Comparison of ENCODE assay signal across 18 cellular contexts in the genomic region with DNA sequence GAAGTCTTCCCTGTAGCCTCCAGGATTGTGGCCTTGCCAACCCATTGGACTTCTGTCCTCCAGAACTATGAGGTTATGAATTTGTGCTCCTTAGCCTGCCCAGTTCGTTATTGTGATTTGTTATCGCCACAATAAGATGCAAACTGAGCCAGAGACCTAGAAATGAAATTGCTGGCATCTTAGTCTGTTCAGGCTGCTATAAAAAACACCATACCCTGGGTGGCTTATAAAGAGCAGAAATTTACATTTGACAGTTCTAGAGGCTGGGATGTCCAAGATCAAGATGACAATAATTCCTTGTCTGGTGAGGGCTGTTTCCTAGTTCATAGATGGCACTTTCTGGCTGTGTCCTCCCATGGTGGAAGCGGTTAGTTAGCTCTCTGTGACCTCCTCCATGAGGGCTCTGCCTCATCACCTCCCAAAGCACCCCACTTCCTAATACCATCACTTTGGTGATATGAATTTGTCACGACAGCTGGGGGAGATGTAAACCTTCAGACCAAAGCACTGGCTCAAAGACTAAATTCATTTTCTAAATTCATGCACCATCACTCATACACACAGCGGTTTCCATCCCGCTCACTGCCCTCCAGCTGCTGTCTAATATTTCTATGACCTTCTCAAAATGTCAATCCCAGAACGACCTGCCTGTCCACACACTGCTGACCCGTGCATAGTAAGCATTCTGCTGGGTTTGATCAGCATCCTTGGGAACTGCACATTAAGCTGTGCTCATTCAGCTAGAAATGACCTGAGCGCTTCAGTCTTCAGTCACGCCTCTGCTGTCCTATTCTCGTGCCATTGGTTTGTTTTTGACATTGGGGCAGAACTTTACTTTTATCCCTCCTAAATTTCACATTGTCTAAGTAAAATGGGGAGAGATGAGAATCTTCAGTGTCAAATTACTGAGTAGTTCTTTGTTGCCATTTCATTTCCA.
"Had no signal": no experiment of that assay in that cellular context is flagged by ENCODE, and none has a peak within 500 bp of the region (broad histone marks: within the 10 kb centered on the region; RNA-seq: fewer than 3 reads in every experiment).

No MANE protein-coding gene starts in this region.

- H3K27ac ChIP-seq: psoas muscle, tibial nerve, WERI-Rb-1 had no signal

- ATAC-seq: activated CD8-positive, alpha-beta T cell treated with anti-CD3 and anti-CD28 coated beads for 36 hours; heart left ventricle; left lobe of liver; natural killer cell; psoas muscle; right cardiac atrium; stimulated activated effector memory CD8-positive, alpha-beta T cell treated with anti-CD3 and anti-CD28 coated beads, Interleukin-12 subunit alpha, Interleukin-12 subunit beta, amount 100 ng/mL, for 72 hours; stimulated activated naive CD8-positive, alpha-beta T cell treated with anti-CD3 and anti-CD28 coated beads, Interleukin-15, amount 100 ng/mL, for 72 hours had no signal

- H3K9me3 ChIP-seq: heart left ventricle, psoas muscle, tibial nerve had no signal

- DNase-seq: activated CD4-positive, alpha-beta T cell treated with anti-CD3 and anti-CD28 coated beads, Interleukin-2, amount 10 ng/mL, durations not matched to agents 7 days and 5 days; activated CD4-positive, CD25-positive, alpha-beta regulatory T cell treated with anti-CD3 and anti-CD28 coated beads, Interleukin-2, amount 50 U/mL, for 72 hours; activated CD8-positive, alpha-beta T cell treated with anti-CD3 and anti-CD28 coated beads for 36 hours; activated gamma-delta T cell; anterior cingulate cortex; effector CD4-positive, alpha-beta T cell; islet precursor cell; natural killer cell; psoas muscle; right cardiac atrium; stimulated activated CD4-positive, alpha-beta T cell treated with anti-CD3 and anti-CD28 coated beads, Interleukin-12 subunit alpha, Interleukin-12 subunit beta, amount 100 ng/mL, for 4 hours; stimulated activated CD4-positive, alpha-beta T cell treated with anti-CD3 and anti-CD28 coated beads, Interleukin-1b, Interleukin-23, amount 100 ng/mL, for 48 hours; stimulated activated naive CD8-positive, alpha-beta T cell treated with anti-CD3 and anti-CD28 coated beads, Interleukin-15, amount 100 ng/mL, for 72 hours; WERI-Rb-1 had no signal

- H3K4me1 ChIP-seq: psoas muscle, tibial nerve had no signal

- H3K4me3 ChIP-seq: heart left ventricle, psoas muscle, tibial nerve had no signal

- H3K36me3 ChIP-seq: heart left ventricle, tibial nerve, WERI-Rb-1 had no signal

- H3K27me3 ChIP-seq: tibial nerve had no signal
